Comparison of ENCODE assay signal across 8 cellular contexts in genomic region chr5:82277987-82278710, GRCh38. TPM values are rescaled to one million over a fixed set of nuclear protein-coding genes. Genes with fewer than 3 reads are reported as not detected.
A peak's percentile ranks its signal among the peaks of the same experiment; 100 is the strongest.
DNase-seq lines count a peak whose midpoint lies in the region; ATAC-seq and TF ChIP-seq lines count a peak whose summit lies in the region.

Gene RPS23, minus strand, starts transcription at chr5:82278354. Its CDS starts 31 bp downstream, at chr5:82278323.

- H3K4me1 Mint-ChIP-seq in activated naive CD8-positive, alpha-beta T cell treated with anti-CD3 and anti-CD28 coated beads, Interleukin-2, amount 50 U/mL, for 24 hours = peaks cover 59% of the 10 kb centered on the region
- peaks cover 21% of the 10 kb centered on the region for H3K4me1 Mint-ChIP-seq in type B pancreatic cell (ENCODE audit: unreplicated experiment)

- peaks cover 52% of the 10 kb centered on the region for H3K36me3 Mint-ChIP-seq in activated naive CD8-positive, alpha-beta T cell treated with anti-CD3 and anti-CD28 coated beads, Interleukin-2, amount 50 U/mL, for 24 hours (ENCODE audit: low read depth)
- H3K36me3 Mint-ChIP-seq in type B pancreatic cell = peaks cover 41% of the 10 kb centered on the region

- no peaks in the 10 kb centered on the region for H3K9me3 Mint-ChIP-seq in activated naive CD8-positive, alpha-beta T cell treated with anti-CD3 and anti-CD28 coated beads, Interleukin-2, amount 50 U/mL, for 24 hours
- H3K9me3 Mint-ChIP-seq in type B pancreatic cell = no peaks in the 10 kb centered on the region

- peak within 1 kb of the TSS; percentile 93 for H3K4me3 Mint-ChIP-seq in activated naive CD8-positive, alpha-beta T cell treated with anti-CD3 and anti-CD28 coated beads, Interleukin-2, amount 50 U/mL, for 24 hours
- H3K4me3 Mint-ChIP-seq in type B pancreatic cell = peak within 1 kb of the TSS; percentile 94

- no peak for TF ChIP-seq CTCF in GM12864 (IDR thresholded peaks at IDR 0.05; ENCODE audit: low read depth, low read length, missing control alignments)
- no peak for TF ChIP-seq CTCF in type B pancreatic cell (conservative IDR thresholded peaks at IDR 0.05)

- H3K27ac Mint-ChIP-seq in activated naive CD8-positive, alpha-beta T cell treated with anti-CD3 and anti-CD28 coated beads, Interleukin-2, amount 50 U/mL, for 24 hours = peak within 1 kb of the TSS; percentile 99
- peak within 1 kb of the TSS; percentile 98 for H3K27ac Mint-ChIP-seq in type B pancreatic cell

- peak; percentile 93 for ATAC-seq in HG02678 (IDR thresholded peaks at IDR 0.05; ENCODE audit: unreplicated experiment)
- peak; percentile 92 for ATAC-seq in activated naive CD8-positive, alpha-beta T cell treated with anti-CD3 and anti-CD28 coated beads, Interleukin-2, amount 50 U/mL, for 24 hours

- peak within 1 kb of the TSS; percentile 98 for H3K4me3 ChIP-seq in GM12864 (ENCODE audit: low read depth, low read length)

- DNase-seq in GM12864 (ENCODE audit: low read depth) = peak; percentile 80
- DNase-seq in NCI-H128 (lab: John Stamatoyannopoulos, UW; ENCODE audit: unreplicated experiment) = peak; percentile 63
- peak; percentile 87 for DNase-seq in SW480 (ENCODE audit: low spot score)
- peak; percentile 87 for DNase-seq in activated naive CD8-positive, alpha-beta T cell treated with anti-CD3 and anti-CD28 coated beads, Interleukin-2, amount 50 U/mL, for 24 hours
- peak; percentile 94 for DNase-seq in cardiac septum (ENCODE audit: low spot score)
- peak; percentile 95 for DNase-seq in pons (ENCODE audit: low spot score)
- peak; percentile 88 for DNase-seq in type B pancreatic cell (ENCODE audit: extremely low spot score, unreplicated experiment)

- no peaks in the 10 kb centered on the region for H3K27me3 Mint-ChIP-seq in activated naive CD8-positive, alpha-beta T cell treated with anti-CD3 and anti-CD28 coated beads, Interleukin-2, amount 50 U/mL, for 24 hours
- H3K27me3 Mint-ChIP-seq in type B pancreatic cell = no peaks in the 10 kb centered on the region

- intact Hi-C loops in cardiac septum (cut with DNase I) = no loop called here

RNA-seq across cellular contexts. Expression of gene RPS23, which starts in this region (rescaled TPM):
- 784 TPM for total RNA-seq in cardiac septum
- total RNA-seq in type B pancreatic cell (ENCODE audit: low replicate concordance) = 2,642 and 2,645 TPM in 2 replicates

Comparison
In these comparisons a context has a peak if more than half of its experiments do, and no peak if none do; other contexts are left out.
1. Peak in every context shown above with its lines: DNase-seq, ATAC-seq and H3K4me3 ChIP-seq.